ENCODE assay signal across 18 cellular contexts in the genomic region with DNA sequence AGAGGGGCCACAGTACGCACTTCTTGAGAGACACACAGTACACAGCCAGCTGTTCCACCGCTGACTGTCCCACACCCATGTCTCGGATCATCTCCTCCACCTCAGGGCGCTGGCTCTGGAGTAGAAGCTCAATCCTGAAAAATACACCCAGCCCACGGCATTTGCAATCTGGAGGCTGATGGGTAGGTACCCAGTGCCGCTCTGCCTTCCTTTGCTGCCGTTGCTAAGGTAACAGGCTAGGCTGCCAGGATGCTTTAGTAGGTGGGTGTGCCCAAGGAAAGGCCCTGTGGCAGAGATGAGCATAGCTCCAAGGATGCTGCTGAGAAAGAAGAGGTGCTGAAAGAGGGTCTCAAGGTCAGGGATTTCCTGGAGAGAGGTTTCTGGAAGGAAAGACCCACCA. TPM values are rescaled to one million over a fixed set of nuclear protein-coding genes. Genes with fewer than 3 reads are reported as not detected.
A peak's percentile ranks its signal among the peaks of the same experiment; 100 is the strongest.
DNase-seq lines count a peak whose midpoint lies in the region; ATAC-seq, FAIRE-seq and TF ChIP-seq lines count a peak whose summit lies in the region.
"Had no signal": no experiment of that assay in that cellular context is flagged by ENCODE, and none has a peak within 500 bp of the region (broad histone marks: within the 10 kb centered on the region; RNA-seq: fewer than 3 reads in every experiment).

No MANE protein-coding gene starts in this region.

- no peaks in the 10 kb centered on the region for H3K27me3 Mint-ChIP-seq in natural killer cell treated with Interleukin-12 subunit alpha and Interleukin-12 subunit beta and Interleukin-15 and Interleukin-18, amount 100 ng/mL, for 72 hours
- no peaks in the 10 kb centered on the region for H3K27me3 Mint-ChIP-seq in natural killer cell (ENCODE audit: low read depth in 2 of 2)

- H3K27ac Mint-ChIP-seq in natural killer cell treated with Interleukin-12 subunit alpha and Interleukin-12 subunit beta and Interleukin-15 and Interleukin-18, amount 100 ng/mL, for 72 hours = no peak overlapping the region
- H3K27ac Mint-ChIP-seq in natural killer cell = no peak overlapping the region

- ATAC-seq in natural killer cell treated with Interleukin-12 subunit alpha and Interleukin-12 subunit beta and Interleukin-15 and Interleukin-18, amount 100 ng/mL, for 72 hours = no peak
- ATAC-seq in natural killer cell (no peak), GM21528 (IDR thresholded peaks at IDR 0.05; ENCODE audit: low FRiP score, unreplicated experiment) (no peak), HG02870 (IDR thresholded peaks at IDR 0.05; ENCODE audit: unreplicated experiment) (no peak), GM21529 (IDR thresholded peaks at IDR 0.05; ENCODE audit: unreplicated experiment) (no peak)

- no peak overlapping the region for H3K4me3 Mint-ChIP-seq in natural killer cell treated with Interleukin-12 subunit alpha and Interleukin-12 subunit beta and Interleukin-15 and Interleukin-18, amount 100 ng/mL, for 72 hours
- no peak overlapping the region for H3K4me3 Mint-ChIP-seq in natural killer cell

- H3K9me3 Mint-ChIP-seq in natural killer cell treated with Interleukin-12 subunit alpha and Interleukin-12 subunit beta and Interleukin-15 and Interleukin-18, amount 100 ng/mL, for 72 hours = no peaks in the 10 kb centered on the region
- H3K9me3 Mint-ChIP-seq in natural killer cell = no peaks in the 10 kb centered on the region

- H3K36me3 Mint-ChIP-seq in natural killer cell treated with Interleukin-12 subunit alpha and Interleukin-12 subunit beta and Interleukin-15 and Interleukin-18, amount 100 ng/mL, for 72 hours = no peaks in the 10 kb centered on the region
- H3K36me3 Mint-ChIP-seq in natural killer cell = no peaks in the 10 kb centered on the region

- TF ChIP-seq CTCF in natural killer cell (IDR thresholded peaks at IDR 0.05) (no peak), D721Med (IDR thresholded peaks at IDR 0.05; ENCODE audit: insufficient read depth, missing control alignments) (no peak)

- intact Hi-C loops in natural killer cell (cut with micrococcal nuclease) = no loop called here

- no peak for FAIRE-seq in D721Med (lab: Jason Lieb, UNC)
- FAIRE-seq: A549 had no signal

- DNase-seq in natural killer cell treated with Interleukin-12 subunit alpha and Interleukin-12 subunit beta and Interleukin-15 and Interleukin-18, amount 100 ng/mL, for 72 hours (ENCODE audit: low spot score) = peak; percentile 15
- DNase-seq in natural killer cell = no peak
- DNase-seq in occipital lobe (lab: John Stamatoyannopoulos, UW) = peak; percentile 55
- DNase-seq in D721Med (ENCODE audit: insufficient read length, low spot score) = no peak
- DNase-seq: DMS153, NCI-H187 treated with DMSO at 0.1 percent for 48 hours, NCI-H2171, NCI-H510A treated with DMSO at 0.1 percent for 48 hours had no signal

- peak overlapping the region; percentile 75 for H3K27ac ChIP-seq in cingulate gyrus (ENCODE audit: low read depth, low read length)
- H3K27ac ChIP-seq: A549, C4-2B had no signal

- H3K4me1 Mint-ChIP-seq in natural killer cell treated with Interleukin-12 subunit alpha and Interleukin-12 subunit beta and Interleukin-15 and Interleukin-18, amount 100 ng/mL, for 72 hours (ENCODE audit: low read depth in 2 of 2) = peaks cover 0 to 2% of the 10 kb centered on the region in 2 donors
- no peaks in the 10 kb centered on the region for H3K4me1 Mint-ChIP-seq in natural killer cell

RNA-seq across cellular contexts. Expression of a gene that starts 14.6 kb away (rescaled TPM):
- 10 to 100 TPM; 14.0 to 44.0 TPM for total RNA-seq in natural killer cell treated with Interleukin-12 subunit alpha and Interleukin-12 subunit beta and Interleukin-15 and Interleukin-18, amount 100 ng/mL, for 72 hours
- 1 to 10 TPM; 3.3 to 6.2 (median 4.0) TPM for total RNA-seq in natural killer cell
- 2.2 TPM for total RNA-seq in occipital lobe

RNA-seq across cellular contexts. Expression of a gene that starts 27.9 kb away (rescaled TPM):
- total RNA-seq in natural killer cell treated with Interleukin-12 subunit alpha and Interleukin-12 subunit beta and Interleukin-15 and Interleukin-18, amount 100 ng/mL, for 72 hours = not detected
- total RNA-seq in natural killer cell (not detected), occipital lobe (188 TPM)
- total RNA-seq: H4, HT-29 had no signal

RNA-seq across cellular contexts. Expression of a gene that starts 28.1 kb away (rescaled TPM):
- 100 to 1,000 TPM in 1 of 2 donors, 10 to 100 TPM in 1; 89.5 to 105 TPM for total RNA-seq in natural killer cell treated with Interleukin-12 subunit alpha and Interleukin-12 subunit beta and Interleukin-15 and Interleukin-18, amount 100 ng/mL, for 72 hours
- 100 to 1,000 TPM; 283 to 358 (median 336) TPM for total RNA-seq in natural killer cell
- 3.4 TPM for total RNA-seq in occipital lobe

RNA-seq across cellular contexts. Expression of a gene that starts 38.7 kb away (rescaled TPM):
- total RNA-seq in natural killer cell treated with Interleukin-12 subunit alpha and Interleukin-12 subunit beta and Interleukin-15 and Interleukin-18, amount 100 ng/mL, for 72 hours = under 1 TPM in 1 of 2 donors, not detected in 1; 0.64 TPM
- total RNA-seq in natural killer cell (under 1 TPM in 2 of 3 donors, not detected in 1; 0.52 to 0.83 TPM), occipital lobe (12.3 TPM)

RNA-seq across cellular contexts. Expression of a gene that starts 42.1 kb away (rescaled TPM):
- total RNA-seq in natural killer cell treated with Interleukin-12 subunit alpha and Interleukin-12 subunit beta and Interleukin-15 and Interleukin-18, amount 100 ng/mL, for 72 hours = not detected
- total RNA-seq in natural killer cell (under 1 TPM in 1 of 3 donors, not detected in 2; 0.30 TPM), occipital lobe (not detected)
- total RNA-seq: H4, PC-3, SK-MEL-5 had no signal

Comparison
In these comparisons a context has a peak if more than half of its experiments do, and no peak if none do; other contexts are left out.
1. DNase-seq: peak in natural killer cell treated with Interleukin-12 subunit alpha and Interleukin-12 subunit beta and Interleukin-15 and Interleukin-18, amount 100 ng/mL, for 72 hours (single experiment) and occipital lobe (single experiment); none in natural killer cell (single experiment) and D721Med (single experiment).
2. RNA of a gene that starts 27.9 kb away (total RNA-seq): 188 TPM in occipital lobe (single experiment); not detected in natural killer cell treated with Interleukin-12 subunit alpha and Interleukin-12 subunit beta and Interleukin-15 and Interleukin-18, amount 100 ng/mL, for 72 hours and not detected in natural killer cell; every median in the first group is over 100 times any median in the second.
3. RNA of a gene that starts 28.1 kb away (total RNA-seq): 283 to 358 TPM in natural killer cell and 89.5 to 105 TPM in natural killer cell treated with Interleukin-12 subunit alpha and Interleukin-12 subunit beta and Interleukin-15 and Interleukin-18, amount 100 ng/mL, for 72 hours; 3.4 TPM in occipital lobe (single experiment); every median in the first group is over 10 times any median in the second.